Comparison of ENCODE assay signal across 18 cellular contexts in genomic region chr1:36118805-36119204, GRCh38. TPM values are rescaled to one million over a fixed set of nuclear protein-coding genes. Genes with fewer than 3 reads are reported as not detected.
"Had no signal": no experiment of that assay in that cellular context is flagged by ENCODE, and none has a peak within 500 bp of the region (broad histone marks: within the 10 kb centered on the region; RNA-seq: fewer than 3 reads in every experiment).

No MANE protein-coding gene starts in this region.

- H3K27ac Mint-ChIP-seq: activated naive CD4-positive, alpha-beta T cell treated with anti-CD3 and anti-CD28 coated beads, Interleukin-2, amount 10 ng/mL, durations not matched to agents 7 days and 5 days; activated T-helper 2 cell treated with anti-CD3 and anti-CD28 coated beads, Interferon-gamma antibody, Interleukin-2, Interleukin-4, amounts not matched to agents 10 μg/mL and 5 μg/mL and 100 μg/mL, durations not matched to agents 14 hours and 24 hours and 36 hours; brain; natural killer cell; stimulated activated naive CD8-positive, alpha-beta T cell treated with anti-CD3 and anti-CD28 coated beads, Interleukin-15, Interleukin-2, amounts not matched to agents 100 ng/mL and 50 ng/mL, for 24 hours had no signal

- H3K27me3 ChIP-seq: adrenal gland, uterus had no signal

- DNase-seq: activated CD4-positive, alpha-beta T cell treated with anti-CD3 and anti-CD28 coated beads, Interleukin-2, amount 50 U/mL, for 1 hour; activated CD4-positive, CD25-positive, alpha-beta regulatory T cell; activated naive CD4-positive, alpha-beta T cell treated with anti-CD3 and anti-CD28 coated beads, Interleukin-2, amount 10 ng/mL, durations not matched to agents 7 days and 5 days; activated T-cell treated with anti-CD3 and anti-CD28 coated beads for 4 hours; adrenal gland; glutamatergic neuron; mucosa of descending colon; natural killer cell; nucleus accumbens; stimulated activated CD4-positive, alpha-beta T cell treated with anti-CD3 and anti-CD28 coated beads, Interleukin-4, amount 100 ng/mL, for 24 hours; T-helper 2 cell; uterus had no signal

- H3K36me3 ChIP-seq: adrenal gland, uterus had no signal

- H3K4me3 Mint-ChIP-seq: activated naive CD4-positive, alpha-beta T cell treated with anti-CD3 and anti-CD28 coated beads, Interleukin-2, amount 10 ng/mL, durations not matched to agents 7 days and 5 days; brain; dendritic cell treated with granulocyte-macrophage colony-stimulating factor and Interleukin-4, amounts not matched to agents 40 ng/mL and 50 ng/mL, for 4 days; natural killer cell; stimulated activated naive CD8-positive, alpha-beta T cell treated with anti-CD3 and anti-CD28 coated beads, Interleukin-15, Interleukin-2, amounts not matched to agents 100 ng/mL and 50 ng/mL, for 24 hours had no signal

- H3K27me3 Mint-ChIP-seq: dendritic cell treated with granulocyte-macrophage colony-stimulating factor and Interleukin-4, amounts not matched to agents 40 ng/mL and 50 ng/mL, for 4 days had no signal

- H3K4me1 ChIP-seq: adrenal gland, uterus had no signal

- H3K4me3 ChIP-seq: adrenal gland, mucosa of descending colon, uterus had no signal

- H3K9me3 Mint-ChIP-seq: activated naive CD4-positive, alpha-beta T cell treated with anti-CD3 and anti-CD28 coated beads, Interleukin-2, amount 10 ng/mL, durations not matched to agents 7 days and 5 days; activated T-helper 2 cell treated with anti-CD3 and anti-CD28 coated beads, Interferon-gamma antibody, Interleukin-2, Interleukin-4, amounts not matched to agents 10 μg/mL and 5 μg/mL and 100 μg/mL, durations not matched to agents 14 hours and 24 hours and 36 hours; dendritic cell treated with granulocyte-macrophage colony-stimulating factor and Interleukin-4, amounts not matched to agents 40 ng/mL and 50 ng/mL, for 4 days; natural killer cell; stimulated activated naive CD8-positive, alpha-beta T cell treated with anti-CD3 and anti-CD28 coated beads, Interleukin-15, Interleukin-2, amounts not matched to agents 100 ng/mL and 50 ng/mL, for 24 hours had no signal

- H3K27ac ChIP-seq: adrenal gland, uterus had no signal

- H3K9me3 ChIP-seq: adrenal gland, mucosa of descending colon, uterus had no signal

- H3K36me3 Mint-ChIP-seq: activated naive CD4-positive, alpha-beta T cell treated with anti-CD3 and anti-CD28 coated beads, Interleukin-2, amount 10 ng/mL, durations not matched to agents 7 days and 5 days; brain; natural killer cell had no signal

RNA-seq across cellular contexts. Expression of gene COL8A2, which starts 6.2 kb away (rescaled TPM):
- total RNA-seq: activated T-helper 2 cell treated with anti-CD3 and anti-CD28 coated beads, Interferon-gamma antibody, Interleukin-2, Interleukin-4, amounts not matched to agents 10 μg/mL and 5 μg/mL and 100 μg/mL, durations not matched to agents 14 hours and 24 hours and 36 hours had no signal

RNA-seq across cellular contexts. Expression of gene TEKT2, which starts 34.9 kb away (rescaled TPM):
- total RNA-seq: activated CD8-positive, alpha-beta memory T cell treated with anti-CD3 and anti-CD28 coated beads for 36 hours; fibroblast of villous mesenchyme had no signal
